Comparison of ENCODE assay signal across 19 cellular contexts in the genomic region with DNA sequence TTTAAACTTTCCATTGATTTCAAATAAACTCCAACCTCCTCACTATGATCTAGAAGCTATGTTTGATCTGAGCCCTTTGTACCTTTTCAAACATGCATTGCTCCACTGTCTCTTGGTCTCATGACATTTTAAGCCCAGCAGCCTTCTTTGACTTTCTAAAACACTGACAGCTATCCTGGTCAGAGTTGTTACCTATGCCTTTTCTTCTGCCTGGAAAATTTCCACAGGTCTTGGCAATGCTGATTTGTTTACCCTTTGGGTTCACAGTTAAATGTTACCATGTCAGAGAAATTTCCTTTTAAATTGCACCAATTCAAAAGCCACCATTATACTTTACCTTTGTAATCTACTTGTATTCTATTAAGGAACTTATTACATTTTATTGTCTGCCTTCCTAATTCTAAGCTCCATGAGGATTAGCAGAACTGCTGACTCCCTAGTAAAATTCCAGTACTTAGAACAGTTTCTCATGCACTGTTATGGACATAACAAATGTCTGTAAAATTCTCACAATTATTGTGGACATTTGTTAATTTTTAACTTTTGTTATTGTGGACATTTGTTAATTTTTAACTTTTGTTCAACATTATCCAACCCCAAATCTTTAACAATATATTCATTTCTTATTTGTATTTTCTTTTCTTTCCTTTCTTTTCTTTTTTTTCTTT.
"Had no signal": no experiment of that assay in that cellular context is flagged by ENCODE, and none has a peak within 500 bp of the region (broad histone marks: within the 10 kb centered on the region; RNA-seq: fewer than 3 reads in every experiment).

No MANE protein-coding gene starts in this region.

- FAIRE-seq: TTC549 had no signal

- H3K27ac ChIP-seq: brain microvascular endothelial cell, foreskin keratinocyte, neutrophil had no signal

- H3K27me3 ChIP-seq: brain microvascular endothelial cell, foreskin keratinocyte, neutrophil had no signal

- ATAC-seq: activated CD8-positive, alpha-beta T cell treated with anti-CD3 and anti-CD28 coated beads for 36 hours; activated naive CD4-positive, alpha-beta T cell treated with anti-CD3 and anti-CD28 coated beads, Interleukin-2, amount 50 U/mL, for 72 hours; activated T-cell treated with anti-CD3 and anti-CD28 coated beads, Interleukin-2, amount 50 U/mL, for 72 hours; foreskin keratinocyte; naive thymus-derived CD4-positive, alpha-beta T cell; right cardiac atrium; stimulated activated naive CD8-positive, alpha-beta T cell treated with anti-CD3 and anti-CD28 coated beads, Interleukin-15, Interleukin-2, amounts not matched to agents 100 U/mL and 50 U/mL, for 24 hours had no signal

- H3K4me1 ChIP-seq: foreskin keratinocyte had no signal

- DNase-seq: activated B cell treated with CpG ODN at 0.5 μM for 24 hours; activated CD4-positive, alpha-beta T cell treated with anti-CD3 and anti-CD28 coated beads for 48 hours; activated CD8-positive, alpha-beta T cell treated with anti-CD3 and anti-CD28 coated beads for 36 hours; activated gamma-delta T cell; activated T-cell treated with anti-CD3 and anti-CD28 coated beads, Interleukin-2, amount 50 U/mL, for 72 hours; amniotic stem cell; brain microvascular endothelial cell; effector CD8-positive, alpha-beta T cell; foreskin keratinocyte; mammary epithelial cell; naive thymus-derived CD4-positive, alpha-beta T cell; right cardiac atrium; stimulated activated CD4-positive, alpha-beta T cell treated with anti-CD3 and anti-CD28 coated beads, Interleukin-4, amount 100 ng/mL, for 4 hours; stimulated activated CD8-positive, alpha-beta memory T cell treated with anti-CD3 and anti-CD28 coated beads, Interleukin-4, amount 100 ng/mL, for 48 hours; stimulated activated naive CD8-positive, alpha-beta T cell treated with anti-CD3 and anti-CD28 coated beads, Interleukin-15, Interleukin-2, amounts not matched to agents 100 U/mL and 50 U/mL, for 24 hours had no signal

- H3K9me3 ChIP-seq: neutrophil had no signal

- H3K4me2 ChIP-seq: smooth muscle cell had no signal

- H3K36me3 ChIP-seq: brain microvascular endothelial cell, neutrophil had no signal
